8 cellular contexts compared by ENCODE assay signal in the genomic region with DNA sequence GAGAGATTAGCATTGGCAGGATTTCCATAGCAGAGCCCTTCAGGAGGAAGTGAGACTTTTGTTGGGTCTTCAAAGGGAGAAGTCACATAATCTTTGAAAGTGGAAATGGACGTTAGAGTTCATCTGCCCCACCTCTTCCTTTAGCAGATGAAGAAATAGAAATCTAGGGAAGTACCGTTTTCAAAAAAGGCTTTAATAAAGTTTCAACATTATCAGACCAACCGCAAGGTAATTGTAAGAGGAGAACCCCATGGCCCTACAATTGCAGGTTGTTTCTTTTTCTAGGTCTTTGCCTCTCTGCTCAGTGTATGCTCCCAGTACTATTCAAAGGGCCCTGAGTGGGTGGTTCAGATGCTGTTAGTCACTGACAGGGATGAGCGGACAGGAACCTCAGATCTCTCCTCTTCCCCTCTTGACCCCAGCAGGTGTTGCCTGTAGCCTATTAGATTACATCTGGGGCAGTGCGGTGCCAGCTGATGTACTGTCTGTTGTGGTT. TPM values are rescaled to one million over a fixed set of nuclear protein-coding genes. Genes with fewer than 3 reads are reported as not detected.
DNase-seq lines count a peak whose midpoint lies in the region; ATAC-seq and TF ChIP-seq lines count a peak whose summit lies in the region.

No MANE protein-coding gene starts in this region.

- H3K4me3 Mint-ChIP-seq in activated T-helper 17 cell treated with anti-CD3 and anti-CD28 coated beads, Interleukin-2, amount 50 U/mL, for 72 hours, result no peak overlapping the region

- peak; percentile 48 for DNase-seq in GM13976 (ENCODE audit: low spot score)
- DNase-seq in NCI-H82 treated with DMSO at 0.1 percent for 48 hours (lab: John Stamatoyannopoulos, UW; ENCODE audit: unreplicated experiment), result no peak
- no peak for DNase-seq in RWPE1 (ENCODE audit: low spot score)
- DNase-seq in GM03348 (ENCODE audit: low spot score), result no peak
- no peak for DNase-seq in HPDE6-E6E7 (ENCODE audit: extremely low spot score)

- in situ Hi-C loops in GM13976 (cut with MboI; ENCODE audit: low sequenced_read_pairs, unreplicated experiment), result no loop called here

- H3K27me3 Mint-ChIP-seq in activated T-helper 17 cell treated with anti-CD3 and anti-CD28 coated beads, Interleukin-2, amount 50 U/mL, for 72 hours, result no peaks in the 10 kb centered on the region

- no peaks in the 10 kb centered on the region for H3K9me3 Mint-ChIP-seq in activated T-helper 17 cell treated with anti-CD3 and anti-CD28 coated beads, Interleukin-2, amount 50 U/mL, for 72 hours

- H3K36me3 Mint-ChIP-seq in activated T-helper 17 cell treated with anti-CD3 and anti-CD28 coated beads, Interleukin-2, amount 50 U/mL, for 72 hours (ENCODE audit: low read depth), result no peaks in the 10 kb centered on the region

- no peaks in the 10 kb centered on the region for H3K4me1 Mint-ChIP-seq in activated T-helper 17 cell treated with anti-CD3 and anti-CD28 coated beads, Interleukin-2, amount 50 U/mL, for 72 hours

- POLR2A ChIA-PET in RWPE1 (lab: Yijun Ruan, JAX; ENCODE audit: low non-redundant PET), result no interaction called here

- no peak overlapping the region for H3K27ac Mint-ChIP-seq in activated T-helper 17 cell treated with anti-CD3 and anti-CD28 coated beads, Interleukin-2, amount 50 U/mL, for 72 hours

- no peak overlapping the region for H3K27ac ChIP-seq in RWPE1

- ATAC-seq in GM21367 (IDR thresholded peaks at IDR 0.05; ENCODE audit: unreplicated experiment), result peak; percentile 93
- peak; percentile 84 for ATAC-seq in HG03460 (IDR thresholded peaks at IDR 0.05; ENCODE audit: unreplicated experiment)
- peak; percentile 59 for ATAC-seq in activated T-helper 17 cell treated with anti-CD3 and anti-CD28 coated beads, Interleukin-2, amount 50 U/mL, for 72 hours (replicated peaks)

- TF ChIP-seq CTCF in GM13976 (IDR thresholded peaks at IDR 0.05; ENCODE audit: borderline replicate concordance, control extremely low read depth, extremely low read depth, insufficient read depth, missing control alignments), result no peak
- no peak for TF ChIP-seq CTCF in RWPE1 (conservative IDR thresholded peaks at IDR 0.05; ENCODE audit: low read depth)

- CTCF ChIA-PET in RWPE1 (lab: Yijun Ruan, JAX), result no interaction called here

RNA-seq across cellular contexts. Expression of a gene that starts 48.6 kb away (rescaled TPM):
- total RNA-seq in activated T-helper 17 cell treated with anti-CD3 and anti-CD28 coated beads, Interleukin-2, amount 50 U/mL, for 72 hours, result 10 to 100 TPM; 20.6 to 25.2 TPM
